In genomic region chr16:30525844-30526136, GRCh38 we compare ENCODE assay signal across 9 cellular contexts. TPM values are rescaled to one million over a fixed set of nuclear protein-coding genes. Genes with fewer than 3 reads are reported as not detected.
DNase-seq lines count a peak whose midpoint lies in the region; ATAC-seq, FAIRE-seq and TF ChIP-seq lines count a peak whose summit lies in the region.
"Had no signal": no experiment of that assay in that cellular context is flagged by ENCODE, and none has a peak within 500 bp of the region (broad histone marks: within the 10 kb centered on the region; RNA-seq: fewer than 3 reads in every experiment).

No MANE protein-coding gene starts in this region.

- H3K4me1 ChIP-seq in SK-N-SH (ENCODE audit: control insufficient read depth in 1 of 2, insufficient read depth in 2 of 2, low read depth in 1 of 2, low read length in 1 of 2) (peaks cover 6 to 11% of the 10 kb centered on the region in 2 experiments; a peak in 3 of 4 replicates), keratinocyte (ENCODE audit: control insufficient read depth, extremely low read depth, insufficient read depth, low read length) (peaks cover 20% of the 10 kb centered on the region)

- H3K27ac ChIP-seq in SK-N-SH (ENCODE audit: low read depth in 2 of 2, low read length in 1 of 2), result peak overlapping the region; percentile 27 to 98; a peak in 3 of 4 replicates
- H3K27ac ChIP-seq in keratinocyte (ENCODE audit: control insufficient read depth, insufficient read depth, low read length), result no peak overlapping the region
- H3K27ac ChIP-seq in substantia nigra (ENCODE audit: low read depth, low read length, poor library complexity, severe bottlenecking), result peak overlapping the region; percentile 95

- H3K4me2 ChIP-seq in SK-N-SH (peak overlapping the region; percentile 83), keratinocyte (ENCODE audit: control insufficient read depth, extremely low read depth, insufficient read depth, low read depth, low read length) (peak overlapping the region; percentile 70)

- peaks cover 0 to 9% of the 10 kb centered on the region in 2 experiments for H3K36me3 ChIP-seq in SK-N-SH (replicated peaks in 1 of 2; ENCODE audit: control insufficient read depth in 1 of 2, insufficient read depth in 2 of 2, low read length in 1 of 2)
- no peaks in the 10 kb centered on the region for H3K36me3 ChIP-seq in keratinocyte (ENCODE audit: control insufficient read depth in 2 of 2, extremely low read depth in 1 of 2, insufficient read depth in 2 of 2, low read length in 2 of 2)

- H3K79me2 ChIP-seq in SK-N-SH (ENCODE audit: insufficient read depth) (no peaks in the 10 kb centered on the region), keratinocyte (ENCODE audit: control insufficient read depth, insufficient read depth, low read length) (no peaks in the 10 kb centered on the region)

- H3K4me3 Mint-ChIP-seq in activated naive CD8-positive, alpha-beta T cell treated with anti-CD3 and anti-CD28 coated beads for 36 hours, result peak overlapping the region; percentile 83

- peaks cover 21% of the 10 kb centered on the region for H3K4me1 Mint-ChIP-seq in activated naive CD8-positive, alpha-beta T cell treated with anti-CD3 and anti-CD28 coated beads for 36 hours

- no peaks in the 10 kb centered on the region for H3K9me3 ChIP-seq in SK-N-SH
- no peaks in the 10 kb centered on the region for H3K9me3 ChIP-seq in keratinocyte (ENCODE audit: control insufficient read depth, low read depth, low read length)

- H3K27me3 ChIP-seq in SK-N-SH (ENCODE audit: insufficient read depth) (no peaks in the 10 kb centered on the region), keratinocyte (ENCODE audit: control insufficient read depth, extremely low read depth, insufficient read depth, low read length) (no peaks in the 10 kb centered on the region)

- no peaks in the 10 kb centered on the region for H3K27me3 Mint-ChIP-seq in activated naive CD8-positive, alpha-beta T cell treated with anti-CD3 and anti-CD28 coated beads for 36 hours

- DNase-seq in SK-N-SH, result no peak
- DNase-seq in activated naive CD8-positive, alpha-beta T cell treated with anti-CD3 and anti-CD28 coated beads for 36 hours, result no peak
- DNase-seq in keratinocyte (ENCODE audit: low read depth, low spot score), result no peak
- DNase-seq in substantia nigra (lab: John Stamatoyannopoulos, UW), result no peak
- DNase-seq in T-helper 9 cell, result no peak

- H3K9me3 Mint-ChIP-seq in activated naive CD8-positive, alpha-beta T cell treated with anti-CD3 and anti-CD28 coated beads for 36 hours, result no peaks in the 10 kb centered on the region

- TF ChIP-seq RAD21 in SK-N-SH (IDR thresholded peaks at IDR 0.05; ENCODE audit: low read length), result no peak

- peaks cover 6% of the 10 kb centered on the region for H3K36me3 Mint-ChIP-seq in activated naive CD8-positive, alpha-beta T cell treated with anti-CD3 and anti-CD28 coated beads for 36 hours

- WGBS in SK-N-SH (ENCODE audit: low lambda C conversion rate), result 59% methylated on average over 4 of the region's 4 CpGs

- H3K9me1 ChIP-seq in keratinocyte (ENCODE audit: control insufficient read depth, extremely low read depth, insufficient read depth, low read length), result no peaks in the 10 kb centered on the region

- no peak for FAIRE-seq in keratinocyte (lab: Jason Lieb, UNC)

- H3F3A ChIP-seq in SK-N-SH (replicated peaks; ENCODE audit: insufficient read depth), result no peaks in the 10 kb centered on the region

- POLR2A ChIA-PET in SK-N-SH (lab: Yijun Ruan, JAX), result interaction anchor here (0.7 to 2.1 kb wide), 3 partner anchors 10 to 81 kb away, joined by 3 to 5 read pairs (median 3); partner anchors contain the start of gene SEPHS2

- H3K27ac Mint-ChIP-seq in activated naive CD8-positive, alpha-beta T cell treated with anti-CD3 and anti-CD28 coated beads for 36 hours, result peak overlapping the region; percentile 42

- no peak for TF ChIP-seq EP300 in SK-N-SH (IDR thresholded peaks at IDR 0.05; ENCODE audit: borderline replicate concordance in 1 of 2, low read depth in 1 of 2, low read length in 1 of 2)

- peak overlapping the region; percentile 46; the same call in 1 of the 2 replicates for H2AFZ ChIP-seq in SK-N-SH (ENCODE audit: low read depth)
- H2AFZ ChIP-seq in keratinocyte (ENCODE audit: control insufficient read depth, low read length), result no peak overlapping the region

- dilution Hi-C loops in keratinocyte (cut with MboI; ENCODE audit: extremely low pct_ligation_motif_present, low sequenced_read_pairs), result no loop called here

- TF ChIP-seq CTCF in SK-N-SH (IDR thresholded peaks at IDR 0.05) (no peak), keratinocyte (optimal IDR thresholded peaks at IDR 0.05 in 1 of 3, IDR thresholded peaks at IDR 0.05 in 1 of 3, conservative IDR thresholded peaks at IDR 0.05 in 1 of 3; ENCODE audit: extremely low read depth in 1 of 3, insufficient read depth in 2 of 3, low read length in 3 of 3) (no peak)

- ATAC-seq in SK-N-SH treated with all-trans-retinoic acid at 6 μM for 48 hours (no peak), GM19351 (IDR thresholded peaks at IDR 0.05; ENCODE audit: unreplicated experiment) (no peak), HG02623 (IDR thresholded peaks at IDR 0.05; ENCODE audit: unreplicated experiment) (no peak)

- peak overlapping the region; percentile 96 for H3K9ac ChIP-seq in SK-N-SH
- peak overlapping the region; percentile 61 for H3K9ac ChIP-seq in keratinocyte (ENCODE audit: control insufficient read depth, extremely low read depth, insufficient read depth, low read length)

- peak overlapping the region; percentile 80 to 83 for H3K4me3 ChIP-seq in SK-N-SH (ENCODE audit: low read depth in 2 of 2, low read length in 1 of 2)
- H3K4me3 ChIP-seq in keratinocyte (ENCODE audit: control insufficient read depth in 2 of 3, extremely low read depth in 1 of 3, insufficient read depth in 2 of 3, low read depth in 1 of 3, low read length in 3 of 3), result peak overlapping the region; percentile 63 to 84 (median 76)

- H3K9me2 ChIP-seq in SK-N-SH, result no peaks in the 10 kb centered on the region

- CTCF ChIA-PET in SK-N-SH (lab: Yijun Ruan, JAX), result interaction anchor here (2.0 to 2.5 kb wide), 3 partner anchors 9 to 96 kb away, joined by 7 to 15 read pairs (median 12); partner anchors contain the start of genes DCTPP1 and ZNF747

- no peaks in the 10 kb centered on the region for H4K20me1 ChIP-seq in SK-N-SH (ENCODE audit: insufficient read depth)
- H4K20me1 ChIP-seq in keratinocyte (ENCODE audit: control insufficient read depth, extremely low read depth, insufficient read depth, low read length), result no peaks in the 10 kb centered on the region

RNA-seq across cellular contexts. Expression of gene ZNF768, which starts 0.6 kb away (rescaled TPM):
- polyA plus RNA-seq in SK-N-SH (2012; rRNA removed) (26.0 and 26.5 TPM in 2 replicates), keratinocyte (10.9 to 16.6 TPM (median 13.7 TPM) in 3 replicates)
- 18.3 and 22.5 TPM in 2 replicates for polyA plus RNA-seq in SK-N-SH (2012; cell fraction: cytosol; rRNA removed)
- 40.2 and 40.7 TPM in 2 replicates for polyA plus RNA-seq in SK-N-SH (2012; cell fraction: nucleus; rRNA removed)
- total RNA-seq in activated naive CD8-positive, alpha-beta T cell treated with anti-CD3 and anti-CD28 coated beads for 36 hours, result 10 to 100 TPM; 11.4 to 11.8 TPM
- 4.4 TPM for polyA plus RNA-seq in keratinocyte (2011; ENCODE audit: low read depth)
- 12.5 and 22.1 TPM in 2 replicates for polyA plus RNA-seq in keratinocyte (2011; cell fraction: cytosol; rRNA removed)
- polyA plus RNA-seq in keratinocyte (2011; cell fraction: nucleus; rRNA removed), result 21.7 and 32.7 TPM in 2 replicates
- 17.2 and 19.4 TPM in 2 replicates for polyA plus RNA-seq in keratinocyte (2012; ENCODE audit: low replicate concordance)
- 6.5 to 10.8 TPM (median 9.9 TPM) in 3 replicates for polyA minus RNA-seq in keratinocyte
- 26.9 TPM for polyA minus RNA-seq in keratinocyte (2011; cell fraction: cytosol; rRNA and poly(A)+ RNA removed)
- polyA minus RNA-seq in keratinocyte (2011; cell fraction: nucleus; rRNA and poly(A)+ RNA removed), result 10.2 and 10.3 TPM in 2 replicates

RNA-seq across cellular contexts. Expression of gene ZNF747, which starts 8.9 kb away (rescaled TPM):
- 5.6 and 5.8 TPM in 2 replicates for polyA plus RNA-seq in SK-N-SH (2012; rRNA removed)
- 4.4 and 5.5 TPM in 2 replicates for polyA plus RNA-seq in SK-N-SH (2012; cell fraction: cytosol; rRNA removed)
- polyA plus RNA-seq in SK-N-SH (2012; cell fraction: nucleus; rRNA removed), result 7.4 and 8.4 TPM in 2 replicates
- 10 to 100 TPM; 10.9 to 11.2 TPM for total RNA-seq in activated naive CD8-positive, alpha-beta T cell treated with anti-CD3 and anti-CD28 coated beads for 36 hours
- polyA plus RNA-seq in keratinocyte, result 2.2 to 4.3 TPM (median 2.7 TPM) in 3 replicates
- 0.42 TPM for polyA plus RNA-seq in keratinocyte (2011; ENCODE audit: low read depth)
- polyA plus RNA-seq in keratinocyte (2011; cell fraction: cytosol; rRNA removed), result 3.3 and 3.4 TPM in 2 replicates
- polyA plus RNA-seq in keratinocyte (2011; cell fraction: nucleus; rRNA removed), result 3.2 and 4.3 TPM in 2 replicates
- polyA plus RNA-seq in keratinocyte (2012; ENCODE audit: low replicate concordance), result 1.4 and 2.8 TPM in 2 replicates
- polyA minus RNA-seq in keratinocyte, result 1.4 to 2.5 TPM (median 1.8 TPM) in 3 replicates
- 2.9 TPM for polyA minus RNA-seq in keratinocyte (2011; cell fraction: cytosol; rRNA and poly(A)+ RNA removed)
- 1.6 and 2.0 TPM in 2 replicates for polyA minus RNA-seq in keratinocyte (2011; cell fraction: nucleus; rRNA and poly(A)+ RNA removed)

RNA-seq across cellular contexts. Expression of gene ZNF764, which starts 32.4 kb away (rescaled TPM):
- polyA plus RNA-seq in SK-N-SH (2012; rRNA removed) (2.8 and 3.4 TPM in 2 replicates), keratinocyte (1.6 to 2.3 TPM (median 1.6 TPM) in 3 replicates)
- 2.3 and 3.0 TPM in 2 replicates for polyA plus RNA-seq in SK-N-SH (2012; cell fraction: cytosol; rRNA removed)
- 5.2 and 7.8 TPM in 2 replicates for polyA plus RNA-seq in SK-N-SH (2012; cell fraction: nucleus; rRNA removed)
- total RNA-seq in activated naive CD8-positive, alpha-beta T cell treated with anti-CD3 and anti-CD28 coated beads for 36 hours, result 10 to 100 TPM; 11.9 to 12.1 TPM
- 0.31 TPM for polyA plus RNA-seq in keratinocyte (2011; ENCODE audit: low read depth)
- polyA plus RNA-seq in keratinocyte (2011; cell fraction: cytosol; rRNA removed), result 1.3 and 1.5 TPM in 2 replicates
- polyA plus RNA-seq in keratinocyte (2011; cell fraction: nucleus; rRNA removed), result 2.9 and 4.0 TPM in 2 replicates
- polyA plus RNA-seq in keratinocyte (2012; ENCODE audit: low replicate concordance), result 1.7 and 2.8 TPM in 2 replicates
- 0.86 to 1.3 TPM (median 1.2 TPM) in 3 replicates for polyA minus RNA-seq in keratinocyte
- 3.3 TPM for polyA minus RNA-seq in keratinocyte (2011; cell fraction: cytosol; rRNA and poly(A)+ RNA removed)
- polyA minus RNA-seq in keratinocyte (2011; cell fraction: nucleus; rRNA and poly(A)+ RNA removed), result 3.0 and 3.3 TPM in 2 replicates

RNA-seq across cellular contexts. Expression of gene ZNF688, which starts 45.7 kb away (rescaled TPM):
- polyA plus RNA-seq in SK-N-SH (2012; rRNA removed) (9.1 and 13.4 TPM in 2 replicates), keratinocyte (3.8 to 4.9 TPM (median 4.3 TPM) in 3 replicates)
- 6.9 and 8.3 TPM in 2 replicates for polyA plus RNA-seq in SK-N-SH (2012; cell fraction: cytosol; rRNA removed)
- polyA plus RNA-seq in SK-N-SH (2012; cell fraction: nucleus; rRNA removed), result 17.1 and 29.2 TPM in 2 replicates
- 1 to 10 TPM; 7.1 to 7.6 TPM for total RNA-seq in activated naive CD8-positive, alpha-beta T cell treated with anti-CD3 and anti-CD28 coated beads for 36 hours
- 4.8 TPM for polyA plus RNA-seq in keratinocyte (2011; ENCODE audit: low read depth)
- polyA plus RNA-seq in keratinocyte (2011; cell fraction: cytosol; rRNA removed), result 1.9 and 5.0 TPM in 2 replicates
- 8.3 and 8.5 TPM in 2 replicates for polyA plus RNA-seq in keratinocyte (2011; cell fraction: nucleus; rRNA removed)
- polyA plus RNA-seq in keratinocyte (2012; ENCODE audit: low replicate concordance), result 6.4 TPM in 2 replicates
- 0.35 to 2.5 TPM (median 1.4 TPM) in 3 replicates for polyA minus RNA-seq in keratinocyte
- polyA minus RNA-seq in keratinocyte (2011; cell fraction: cytosol; rRNA and poly(A)+ RNA removed), result 3.1 TPM
- 2.6 and 3.1 TPM in 2 replicates for polyA minus RNA-seq in keratinocyte (2011; cell fraction: nucleus; rRNA and poly(A)+ RNA removed)

RNA-seq across cellular contexts. Expression of gene ITGAL, which starts 53.2 kb away (rescaled TPM):
- polyA plus RNA-seq in SK-N-SH (2012; rRNA removed) (0.12 and 0.28 TPM in 2 replicates), keratinocyte (not detected in 3 replicates)
- polyA plus RNA-seq in SK-N-SH (2012; cell fraction: cytosol; rRNA removed), result 0.04 and 0.12 TPM in 2 replicates
- polyA plus RNA-seq in SK-N-SH (2012; cell fraction: nucleus; rRNA removed), result 0.06 and 0.13 TPM in 2 replicates
- 100 to 1,000 TPM; 233 to 235 TPM for total RNA-seq in activated naive CD8-positive, alpha-beta T cell treated with anti-CD3 and anti-CD28 coated beads for 36 hours
- not detected for polyA plus RNA-seq in keratinocyte (2011; ENCODE audit: low read depth)
- not detected in 2 replicates for polyA plus RNA-seq in keratinocyte (2011; cell fraction: cytosol; rRNA removed)
- not detected in 2 replicates for polyA plus RNA-seq in keratinocyte (2011; cell fraction: nucleus; rRNA removed)
- polyA plus RNA-seq in keratinocyte (2012; ENCODE audit: low replicate concordance), result not detected in 2 replicates
- not detected in 3 replicates for polyA minus RNA-seq in keratinocyte
- polyA minus RNA-seq in keratinocyte (2011; cell fraction: cytosol; rRNA and poly(A)+ RNA removed), result not detected
- not detected in 2 replicates for polyA minus RNA-seq in keratinocyte (2011; cell fraction: nucleus; rRNA and poly(A)+ RNA removed)
- total RNA-seq: glomerular endothelial cell had no signal
